16 cellular contexts compared by ENCODE assay signal in genomic region chr5:133827001-133827400, GRCh38.
DNase-seq lines count a peak whose midpoint lies in the region; ATAC-seq, FAIRE-seq and TF ChIP-seq lines count a peak whose summit lies in the region.
"Had no signal": no experiment of that assay in that cellular context is flagged by ENCODE, and none has a peak within 500 bp of the region (broad histone marks: within the 10 kb centered on the region; RNA-seq: fewer than 3 reads in every experiment).

No MANE protein-coding gene starts in this region.

- BruUV-seq in HepG2 (replicated peaks; lab: Mats Ljungman, UMichigan), result no TSS peak

- no peaks in the 10 kb centered on the region for H3K9me3 ChIP-seq in suprapubic skin
- no peaks in the 10 kb centered on the region for H3K9me3 ChIP-seq in HepG2 (ENCODE audit: low read length)
- H3K9me3 ChIP-seq: sigmoid colon had no signal

- H3K27ac ChIP-seq in suprapubic skin, result no peak overlapping the region
- H3K27ac ChIP-seq in HepG2 (ENCODE audit: extremely low read length, insufficient read depth, low read length), result no peak overlapping the region
- H3K27ac ChIP-seq: epithelial cell of prostate, sigmoid colon had no signal

- intact Hi-C loops in HepG2 (cut with micrococcal nuclease; ENCODE audit: unreplicated experiment), result no loop called here

- FAIRE-seq in RCC 7860 (lab: Jason Lieb, UNC), result no peak
- FAIRE-seq in HepG2 (lab: Jason Lieb, UNC), result no peak

- H3K36me3 ChIP-seq in suprapubic skin (no peaks in the 10 kb centered on the region), HepG2 (replicated peaks in 1 of 2; ENCODE audit: control insufficient read depth in 1 of 2, insufficient read depth in 2 of 2, low read length in 2 of 2) (no peaks in the 10 kb centered on the region)
- H3K36me3 ChIP-seq: sigmoid colon had no signal

- H3K27me3 ChIP-seq in suprapubic skin (no peaks in the 10 kb centered on the region), HepG2 (ENCODE audit: control insufficient read depth in 1 of 2, insufficient read depth in 2 of 2, low read length in 2 of 2) (peaks cover 0 to 6% of the 10 kb centered on the region in 2 experiments; a peak in 2 of 5 replicates)
- H3K27me3 ChIP-seq: sigmoid colon had no signal

- no peak for TF ChIP-seq RAD21 in Ishikawa (IDR thresholded peaks at IDR 0.05; ENCODE audit: low read depth)
- TF ChIP-seq RAD21 in HepG2 (CRISPR knock-in tag; IDR thresholded peaks at IDR 0.05), result no peak

- H3K4me3 ChIP-seq in suprapubic skin (no peak overlapping the region), HepG2 (replicated peaks in 1 of 3; ENCODE audit: insufficient read depth in 1 of 3, low read depth in 2 of 3, low read length in 3 of 3) (no peak overlapping the region)
- H3K4me3 ChIP-seq: sigmoid colon had no signal

- POLR2A ChIA-PET in HepG2 (lab: Yijun Ruan, JAX), result no interaction called here

- no peak for TF ChIP-seq EP300 in Ishikawa (IDR thresholded peaks at IDR 0.05; ENCODE audit: borderline replicate concordance)
- TF ChIP-seq EP300 in suprapubic skin (IDR thresholded peaks at IDR 0.05), result no peak
- TF ChIP-seq EP300 in HepG2 (IDR thresholded peaks at IDR 0.05; ENCODE audit: low read depth in 2 of 2, low read length in 2 of 2), result no peak
- TF ChIP-seq EP300 in HepG2 (CRISPR knock-in tag; IDR thresholded peaks at IDR 0.05; ENCODE audit: borderline replicate concordance), result no peak

- no peak overlapping the region for H3K4me2 ChIP-seq in HepG2 (ENCODE audit: low read depth, low read length)

- no peak for ATAC-seq in HepG2
- ATAC-seq: left colon; naive thymus-derived CD8-positive, alpha-beta T cell had no signal

- H2AFZ ChIP-seq in HepG2 (ENCODE audit: low read length), result no peak overlapping the region

- DNase-seq in NCI-H2107 (lab: John Stamatoyannopoulos, UW) (peak; percentile 6), RCC 7860 (ENCODE audit: low spot score) (peak; percentile 69), suprapubic skin (ENCODE audit: low spot score in 2 of 2) (peak; percentile 40 to 58), HepG2 (ENCODE audit: low spot score) (no peak), HuH-7 (ENCODE audit: low spot score) (no peak), NOMO-1 treated with DMSO at 0.1 percent for 48 hours (lab: John Stamatoyannopoulos, UW; ENCODE audit: unreplicated experiment) (no peak)
- DNase-seq: activated CD4-positive, alpha-beta T cell treated with anti-CD3 and anti-CD28 coated beads for 48 hours; CD4-positive, alpha-beta memory T cell; left colon; naive thymus-derived CD8-positive, alpha-beta T cell; Right ventricle myocardium superior; sigmoid colon; stimulated activated CD4-positive, alpha-beta T cell treated with anti-CD3 and anti-CD28 coated beads, Interleukin-4, amount 100 ng/mL, for 24 hours had no signal

- CTCF ChIA-PET in HepG2 (lab: Yijun Ruan, JAX; ENCODE audit: low intra/inter-chr PET ratio, low total read pairs), result no interaction called here

- H3K9ac ChIP-seq in HepG2 (ENCODE audit: insufficient read depth, low read depth, low read length), result no peak overlapping the region
- H3K9ac ChIP-seq: KMS-11 had no signal

- no peak for TF ChIP-seq POLR2A in suprapubic skin (IDR thresholded peaks at IDR 0.05)
- no peak for TF ChIP-seq POLR2A in HepG2 (IDR thresholded peaks at IDR 0.05; ENCODE audit: insufficient read depth in 1 of 2, low read depth in 2 of 2, low read length in 2 of 2)

- in situ Hi-C loops in HepG2 (cut with HindIII; ENCODE audit: extremely low pct_ligation_motif_present, low pct_unique_long_range_greater_than_20kb), result no loop called here

- H4K20me1 ChIP-seq in HepG2 (ENCODE audit: insufficient read depth, low read length), result no peaks in the 10 kb centered on the region

- TF ChIP-seq CTCF in suprapubic skin (IDR thresholded peaks at IDR 0.05) (no peak), HepG2 (CRISPR knock-in tag; IDR thresholded peaks at IDR 0.05) (no peak)

- no peaks in the 10 kb centered on the region for H3K79me2 ChIP-seq in HepG2 (ENCODE audit: insufficient read depth, low read length)

- 90% methylated on average over 10 of the region's 10 CpGs for WGBS in suprapubic skin
- 39% methylated on average over 3 of the region's 10 CpGs for WGBS in HepG2 (ENCODE audit: low lambda C conversion rate)

- H3K4me1 ChIP-seq in suprapubic skin (no peaks in the 10 kb centered on the region), HepG2 (ENCODE audit: insufficient read depth, low read length) (peaks cover 9% of the 10 kb centered on the region)
- H3K4me1 ChIP-seq: sigmoid colon had no signal

TF ChIP-seq in Ishikawa, 13 proteins besides CTCF, POLR2A, EP300 and RAD21:
- TF ChIP-seq CREB1 (IDR thresholded peaks at IDR 0.05; ENCODE audit: low read depth) (no peak), TAF1 (IDR thresholded peaks at IDR 0.05; ENCODE audit: low read depth) (no peak), NFIC (IDR thresholded peaks at IDR 0.05) (0 out of 2 replicates have a peak, but pooled peaks have one; percentile 25)
TF ChIP-seq in Ishikawa: peak in this region for 1.

TF ChIP-seq in HepG2, 621 proteins besides CTCF, POLR2A, EP300 and RAD21 (continues in another document):
- no peak for TF ChIP-seq ARID2 (CRISPR knock-in tag; IDR thresholded peaks at IDR 0.05; ENCODE audit: borderline replicate concordance)
- no peak for TF ChIP-seq SMAD1 (CRISPR knock-in tag; IDR thresholded peaks at IDR 0.05; ENCODE audit: borderline replicate concordance, low read depth)
- no peak for TF ChIP-seq ZXDC (CRISPR knock-in tag; IDR thresholded peaks at IDR 0.05)
- TF ChIP-seq ZEB1 (IDR thresholded peaks at IDR 0.05; ENCODE audit: insufficient replicate concordance, low read depth), result no peak
- no peak for TF ChIP-seq ZNF563 (CRISPR knock-in tag; IDR thresholded peaks at IDR 0.05)
- TF ChIP-seq PLSCR1 (CRISPR knock-in tag; IDR thresholded peaks at IDR 0.05; ENCODE audit: borderline replicate concordance), result no peak
- TF ChIP-seq ZBTB25 (CRISPR knock-in tag; IDR thresholded peaks at IDR 0.05), result no peak
- no peak for TF ChIP-seq NR2C2 (CRISPR knock-in tag; IDR thresholded peaks at IDR 0.05; ENCODE audit: borderline replicate concordance)
- no peak for TF ChIP-seq ZFP91 (CRISPR knock-in tag; IDR thresholded peaks at IDR 0.05; ENCODE audit: borderline replicate concordance)

Comparison
In these comparisons a context has a peak if more than half of its experiments do, and no peak if none do; other contexts are left out.
1. DNase-seq: peak in NCI-H2107 (single experiment), RCC 7860 (single experiment) and suprapubic skin (2 of 2); none in HepG2 (single experiment), HuH-7 (single experiment) and NOMO-1 treated with DMSO at 0.1 percent for 48 hours (single experiment).